ENCODE assay signal across 21 cellular contexts in the genomic region with DNA sequence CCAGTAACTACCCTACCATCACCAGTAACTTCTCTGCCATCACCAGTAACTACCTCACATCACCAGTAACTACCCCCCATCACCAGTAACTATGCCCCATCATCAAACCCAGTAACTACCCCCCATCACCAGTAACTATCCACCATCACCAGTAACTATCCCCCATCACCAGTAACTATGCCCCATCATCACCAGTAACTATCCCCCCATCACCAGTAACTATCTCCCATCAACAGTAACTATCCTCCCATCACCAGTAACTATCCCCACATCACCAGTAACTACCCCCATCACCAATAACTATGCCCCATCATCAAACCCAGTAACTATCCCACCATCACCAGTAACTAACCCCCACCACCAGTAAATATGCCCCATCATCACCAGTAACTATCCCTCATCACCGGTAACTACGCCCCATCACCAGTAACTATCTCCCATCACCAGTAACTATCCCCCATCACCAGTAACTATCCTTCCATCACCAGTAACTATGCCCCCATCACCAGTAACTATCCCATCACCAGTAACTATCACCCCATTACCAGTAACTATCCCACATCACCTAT. TPM values are rescaled to one million over a fixed set of nuclear protein-coding genes. Genes with fewer than 3 reads are reported as not detected.
DNase-seq lines count a peak whose midpoint lies in the region; ATAC-seq, FAIRE-seq and TF ChIP-seq lines count a peak whose summit lies in the region.
"Had no signal": no experiment of that assay in that cellular context is flagged by ENCODE, and none has a peak within 500 bp of the region (broad histone marks: within the 10 kb centered on the region; RNA-seq: fewer than 3 reads in every experiment).

No MANE protein-coding gene starts in this region.

- H3K9me2 ChIP-seq in Loucy (replicated peaks; ENCODE audit: low read depth, low read length): no peaks in the 10 kb centered on the region
- H3K9me2 ChIP-seq in SK-N-SH: no peaks in the 10 kb centered on the region

- TF ChIP-seq EP300 in SK-N-SH (IDR thresholded peaks at IDR 0.05; ENCODE audit: borderline replicate concordance in 1 of 2, low read depth in 1 of 2, low read length in 1 of 2) (no peak), HepG2 (IDR thresholded peaks at IDR 0.05; ENCODE audit: low read depth in 2 of 2, low read length in 2 of 2) (no peak), HepG2 (CRISPR knock-in tag; IDR thresholded peaks at IDR 0.05; ENCODE audit: borderline replicate concordance) (no peak)

- H2BK5ac ChIP-seq in neuronal stem cell (ENCODE audit: low read length): no peak overlapping the region

- in situ Hi-C loops in HepG2 (cut with HindIII; ENCODE audit: extremely low pct_ligation_motif_present, low pct_unique_long_range_greater_than_20kb): loop anchor here (25.0 kb wide), 1 partner anchor 1163 kb away; no protein-coding TSS in a partner anchor

- BruUV-seq in HepG2 (replicated peaks; lab: Mats Ljungman, UMichigan): no TSS peak

- H2BK12ac ChIP-seq in neuronal stem cell (ENCODE audit: low read length): no peak overlapping the region

- TF ChIP-seq POLR2A in HepG2 (IDR thresholded peaks at IDR 0.05; ENCODE audit: insufficient read depth in 1 of 2, low read depth in 2 of 2, low read length in 2 of 2): no peak

- H3K4ac ChIP-seq in neuronal stem cell (ENCODE audit: low read length): no peak overlapping the region

- no peaks in the 10 kb centered on the region for H3K36me3 ChIP-seq in Loucy (ENCODE audit: insufficient read depth, low read length)
- H3K36me3 ChIP-seq in neuronal stem cell (replicated peaks in 1 of 2; ENCODE audit: control insufficient read depth in 2 of 2, insufficient read depth in 2 of 2, low read length in 2 of 2): peaks cover 11 to 21% of the 10 kb centered on the region in 2 donors
- peaks cover 0 to 4% of the 10 kb centered on the region in 2 experiments for H3K36me3 ChIP-seq in SK-N-SH (replicated peaks in 1 of 2; ENCODE audit: control insufficient read depth in 1 of 2, insufficient read depth in 2 of 2, low read length in 1 of 2)
- H3K36me3 ChIP-seq in HepG2 (replicated peaks in 1 of 2; ENCODE audit: control insufficient read depth in 1 of 2, insufficient read depth in 2 of 2, low read length in 2 of 2): no peaks in the 10 kb centered on the region; a peak in 1 of 5 replicates
- H3K36me3 ChIP-seq: BE2C, breast epithelium, lower lobe of right lung, transverse colon had no signal

- no peak overlapping the region for H3K18ac ChIP-seq in neuronal stem cell (ENCODE audit: low read length)

- H3K79me2 ChIP-seq in Loucy (ENCODE audit: insufficient read depth, low read length) (peaks cover 20% of the 10 kb centered on the region; the same call in 1 of the 2 replicates), SK-N-SH (ENCODE audit: insufficient read depth) (peaks cover 56% of the 10 kb centered on the region), HepG2 (ENCODE audit: insufficient read depth, low read length) (peaks cover 14% of the 10 kb centered on the region)

- H2BK15ac ChIP-seq in neuronal stem cell (ENCODE audit: low read length): no peak overlapping the region

- POLR2A ChIA-PET in SK-N-SH (lab: Yijun Ruan, JAX) (no interaction called here), HepG2 (lab: Yijun Ruan, JAX) (no interaction called here)

- no CpG with 5 or more reads among the region's 2 CpGs for WGBS in neuronal stem cell (ENCODE audit: extremely low coverage in 2 of 2, insufficient read length in 2 of 2, insufficient replicate concordance in 1 of 2), 2 donors
- WGBS in SK-N-SH (ENCODE audit: low lambda C conversion rate): 98% methylated on average over 2 of the region's 2 CpGs
- WGBS in HepG2 (ENCODE audit: low lambda C conversion rate): 97% methylated on average over 2 of the region's 2 CpGs

- H4K8ac ChIP-seq in neuronal stem cell (ENCODE audit: low read depth, low read length): no peak overlapping the region

- H3K27ac ChIP-seq in coronary artery (no peak overlapping the region), neuronal stem cell (replicated peaks; ENCODE audit: low read length) (no peak overlapping the region), SK-N-SH (ENCODE audit: low read depth in 2 of 2, low read length in 1 of 2) (no peak overlapping the region), HepG2 (ENCODE audit: extremely low read length, insufficient read depth, low read length) (no peak overlapping the region)
- H3K27ac ChIP-seq: 22Rv1, dorsolateral prefrontal cortex, lower lobe of right lung, SK-N-MC, spleen, transverse colon had no signal

- H3K23ac ChIP-seq in neuronal stem cell (ENCODE audit: low read depth, low read length, poor library complexity): no peak overlapping the region

- peak overlapping the region; percentile 20 for H3K4me2 ChIP-seq in Loucy (ENCODE audit: low read depth, low read length, poor library complexity, severe bottlenecking)
- no peak overlapping the region for H3K4me2 ChIP-seq in neuronal stem cell (ENCODE audit: insufficient read depth, low read length, poor library complexity, severe bottlenecking)
- no peak overlapping the region for H3K4me2 ChIP-seq in SK-N-SH
- no peak overlapping the region for H3K4me2 ChIP-seq in HepG2 (ENCODE audit: low read depth, low read length)

- intact Hi-C loops in HepG2 (cut with micrococcal nuclease; ENCODE audit: unreplicated experiment): loop anchor here (5.0 kb wide), 1 partner anchor 57 kb away; a partner anchor contains a TSS

- H2AFZ ChIP-seq in Loucy (ENCODE audit: low read length) (no peak overlapping the region), neuronal stem cell (ENCODE audit: low read length) (no peak overlapping the region), SK-N-SH (ENCODE audit: low read depth) (no peak overlapping the region), HepG2 (ENCODE audit: low read length) (no peak overlapping the region)

- H3K27me3 ChIP-seq in Loucy (ENCODE audit: insufficient read depth, low read length, poor library complexity, severe bottlenecking): no peaks in the 10 kb centered on the region
- no peaks in the 10 kb centered on the region for H3K27me3 ChIP-seq in neuronal stem cell (ENCODE audit: control insufficient read depth in 3 of 3, insufficient read depth in 3 of 3, low read depth in 1 of 3, low read length in 3 of 3)
- H3K27me3 ChIP-seq in SK-N-SH (ENCODE audit: insufficient read depth): no peaks in the 10 kb centered on the region; the same call in 1 of the 2 replicates
- H3K27me3 ChIP-seq in HepG2 (ENCODE audit: control insufficient read depth in 1 of 2, insufficient read depth in 2 of 2, low read length in 2 of 2): no peaks in the 10 kb centered on the region; a peak in 1 of 5 replicates
- H3K27me3 ChIP-seq: BE2C, breast epithelium, dorsolateral prefrontal cortex, spleen, transverse colon had no signal

- H3K9me3 ChIP-seq in Loucy (ENCODE audit: insufficient read depth, low read depth, low read length) (no peaks in the 10 kb centered on the region), neuronal stem cell (replicated peaks in 1 of 2; ENCODE audit: control insufficient read depth in 2 of 2, insufficient read depth in 1 of 2, low read depth in 1 of 2, low read length in 2 of 2) (peaks cover 21 to 24% of the 10 kb centered on the region in 2 donors), SK-N-SH (no peaks in the 10 kb centered on the region), HepG2 (ENCODE audit: low read length) (no peaks in the 10 kb centered on the region)
- H3K9me3 ChIP-seq: BE2C, lower lobe of right lung, transverse colon had no signal

- no peak overlapping the region for H3K9ac ChIP-seq in Loucy (ENCODE audit: low read depth, low read length, poor library complexity, severe bottlenecking)
- H3K9ac ChIP-seq in neuronal stem cell (ENCODE audit: low read depth, low read length, poor library complexity): peak overlapping the region; percentile 0
- H3K9ac ChIP-seq in SK-N-SH: no peak overlapping the region
- H3K9ac ChIP-seq in HepG2 (ENCODE audit: insufficient read depth, low read depth, low read length): no peak overlapping the region

- no peak overlapping the region for H2BK120ac ChIP-seq in neuronal stem cell (ENCODE audit: low read depth, low read length)

- TF ChIP-seq CTCF in Loucy (conservative IDR thresholded peaks at IDR 0.05; ENCODE audit: low read length) (no peak), coronary artery (IDR thresholded peaks at IDR 0.05) (no peak), SK-N-SH (IDR thresholded peaks at IDR 0.05) (no peak), HepG2 (CRISPR knock-in tag; IDR thresholded peaks at IDR 0.05) (no peak)

- H4K20me1 ChIP-seq in Loucy (ENCODE audit: insufficient read depth, low read length, poor library complexity, severe bottlenecking) (no peaks in the 10 kb centered on the region), SK-N-SH (ENCODE audit: insufficient read depth) (0 out of 2 replicates have a peak, but pooled peaks cover 3% of the 10 kb centered on the region), HepG2 (ENCODE audit: insufficient read depth, low read length) (no peaks in the 10 kb centered on the region)

- DNase-seq in activated CD4-positive, CD25-positive, alpha-beta regulatory T cell treated with anti-CD3 and anti-CD28 coated beads, Interleukin-2, amount 50 U/mL, for 72 hours: peak; percentile 20
- DNase-seq in activated CD4-positive, CD25-positive, alpha-beta regulatory T cell (lab: John Stamatoyannopoulos, UW): no peak
- peak; percentile 49 for DNase-seq in coronary artery (ENCODE audit: low spot score)
- no peak for DNase-seq in neuronal stem cell (ENCODE audit: low spot score)
- no peak for DNase-seq in SK-N-SH
- no peak for DNase-seq in RCC 7860 (ENCODE audit: low spot score)
- DNase-seq in HepG2 (ENCODE audit: low spot score): no peak
- DNase-seq: activated naive CD8-positive, alpha-beta T cell treated with anti-CD3 and anti-CD28 coated beads for 36 hours; BE2C; DMS79; NCI-H1417; NCI-H82; stimulated activated naive CD4-positive, alpha-beta T cell treated with Interleukin-2 at 50 U/mL for 16 hours; transverse colon had no signal

- CTCF ChIA-PET in SK-N-SH (lab: Yijun Ruan, JAX): no interaction called here
- CTCF ChIA-PET in HepG2 (lab: Yijun Ruan, JAX; ENCODE audit: low intra/inter-chr PET ratio, low total read pairs): no interaction called here

- H3F3A ChIP-seq in Loucy (ENCODE audit: low read depth): no peaks in the 10 kb centered on the region
- peaks cover 5% of the 10 kb centered on the region for H3F3A ChIP-seq in SK-N-SH (replicated peaks; ENCODE audit: insufficient read depth)

- no peak for ATAC-seq in HepG2
- ATAC-seq: lower lobe of right lung had no signal

- H2AK5ac ChIP-seq in neuronal stem cell (ENCODE audit: low read depth, low read length): no peak overlapping the region

- no peak overlapping the region for H4K91ac ChIP-seq in neuronal stem cell (ENCODE audit: low read depth, low read length, poor library complexity)

- H3K14ac ChIP-seq in neuronal stem cell (ENCODE audit: low read length): no peak overlapping the region

- H3K4me1 ChIP-seq in Loucy (ENCODE audit: insufficient read depth, low read length, poor library complexity, severe bottlenecking): peaks cover 4% of the 10 kb centered on the region
- H3K4me1 ChIP-seq in neuronal stem cell (ENCODE audit: control insufficient read depth in 2 of 2, insufficient read depth in 1 of 2, low read depth in 1 of 2, low read length in 2 of 2): no peaks in the 10 kb centered on the region
- H3K4me1 ChIP-seq in SK-N-SH (ENCODE audit: control insufficient read depth in 1 of 2, insufficient read depth in 2 of 2, low read depth in 1 of 2, low read length in 1 of 2): peaks cover 0 to 9% of the 10 kb centered on the region in 2 experiments; a peak in 1 of 4 replicates
- peaks cover 12% of the 10 kb centered on the region for H3K4me1 ChIP-seq in HepG2 (ENCODE audit: insufficient read depth, low read length)
- H3K4me1 ChIP-seq: BE2C, breast epithelium had no signal

- H3K4me3 ChIP-seq in Loucy (ENCODE audit: low read length, poor library complexity, severe bottlenecking) (no peak overlapping the region), coronary artery (no peak overlapping the region), neuronal stem cell (ENCODE audit: low read length in 2 of 2) (peak overlapping the region in 1 of 2 donors; percentile 52), SK-N-SH (ENCODE audit: low read depth in 2 of 2, low read length in 1 of 2) (no peak overlapping the region), HepG2 (replicated peaks in 1 of 3; ENCODE audit: insufficient read depth in 1 of 3, low read depth in 2 of 3, low read length in 3 of 3) (no peak overlapping the region)
- H3K4me3 ChIP-seq: breast epithelium, dorsolateral prefrontal cortex, lower lobe of right lung, SK-N-MC, spleen, transverse colon had no signal

- TF ChIP-seq RAD21 in SK-N-SH (IDR thresholded peaks at IDR 0.05; ENCODE audit: low read length): no peak
- TF ChIP-seq RAD21 in HepG2 (CRISPR knock-in tag; IDR thresholded peaks at IDR 0.05): no peak

- FAIRE-seq in RCC 7860 (lab: Jason Lieb, UNC) (no peak), HepG2 (lab: Jason Lieb, UNC) (no peak)

- peaks cover 22% of the 10 kb centered on the region for H3K79me1 ChIP-seq in neuronal stem cell (ENCODE audit: low read depth, low read length)

RNA-seq across cellular contexts. Expression of a gene that starts 3.0 kb away (rescaled TPM):
- 52.5 TPM for polyA plus RNA-seq in neuronal stem cell (2013, experiment 1 of 2)
- 51.6 TPM for polyA plus RNA-seq in neuronal stem cell (2013, experiment 2 of 2)
- polyA plus RNA-seq in SK-N-SH (2012; rRNA removed) (34.7 and 37.7 TPM in 2 replicates), HepG2 (2011; rRNA removed) (16.3 and 16.4 TPM in 2 replicates)
- 18.0 and 22.9 TPM in 2 replicates for polyA plus RNA-seq in SK-N-SH (2012; cell fraction: cytosol; rRNA removed)
- polyA plus RNA-seq in SK-N-SH (2012; cell fraction: nucleus; rRNA removed): 47.0 and 65.2 TPM in 2 replicates
- 5.6 and 6.3 TPM in 2 replicates for total RNA-seq in HepG2 (2016; rRNA removed; fragmentation: Illumina TruSeq; extraction: Trizol)
- 1.3 and 1.9 TPM in 2 replicates for total RNA-seq in HepG2 (2016; cell fraction: cytosol; rRNA removed; fragmentation: Illumina TruSeq; extraction: Trizol; ENCODE audit: low read depth)
- 5.5 and 6.1 TPM in 2 replicates for total RNA-seq in HepG2 (2016; cell fraction: insoluble cytoplasmic fraction; rRNA removed; fragmentation: Illumina TruSeq; extraction: Trizol)
- total RNA-seq in HepG2 (2016; cell fraction: membrane; rRNA removed; fragmentation: Illumina TruSeq; extraction: Trizol): 2.5 and 2.6 TPM in 2 replicates
- 4.9 and 6.4 TPM in 2 replicates for total RNA-seq in HepG2 (2016; cell fraction: nucleus; rRNA removed; fragmentation: Illumina TruSeq; extraction: Trizol)
- polyA plus RNA-seq in HepG2 (2011; cell fraction: cytosol; rRNA removed): 10.6 and 17.6 TPM in 2 replicates
- polyA plus RNA-seq in HepG2 (2011; cell fraction: nucleus; rRNA removed): 20.1 and 27.5 TPM in 2 replicates
- polyA plus RNA-seq in HepG2 (2012): 11.5 and 12.3 TPM in 2 replicates
- 1.6 and 2.0 TPM in 2 replicates for polyA plus RNA-seq in HepG2 (2016; cell fraction: cytosol; fragmentation: Illumina TruSeq; extraction: Trizol; ENCODE audit: low read depth)
- 10.7 and 11.3 TPM in 2 replicates for polyA plus RNA-seq in HepG2 (2016; cell fraction: insoluble cytoplasmic fraction; fragmentation: Illumina TruSeq; extraction: Trizol; ENCODE audit: low read depth)
- 2.3 and 2.4 TPM in 2 replicates for polyA plus RNA-seq in HepG2 (2016; cell fraction: membrane; fragmentation: Illumina TruSeq; extraction: Trizol; ENCODE audit: low read depth)
- 11.5 and 12.7 TPM in 2 replicates for polyA plus RNA-seq in HepG2 (2016; cell fraction: nucleus; fragmentation: Illumina TruSeq; extraction: Trizol; ENCODE audit: insufficient read depth, low read depth)
- polyA minus RNA-seq in HepG2 (2011; rRNA and poly(A)+ RNA removed; ENCODE audit: low replicate concordance): 9.3 and 19.0 TPM in 2 replicates
- 10.4 and 11.7 TPM in 2 replicates for polyA minus RNA-seq in HepG2 (2011; cell fraction: cytosol; rRNA and poly(A)+ RNA removed)
- 8.6 and 12.7 TPM in 2 replicates for polyA minus RNA-seq in HepG2 (2011; cell fraction: nucleus; rRNA and poly(A)+ RNA removed)

RNA-seq across cellular contexts. Expression of a gene that starts 57.8 kb away (rescaled TPM):
- polyA plus RNA-seq in neuronal stem cell (2013, experiment 1 of 2): 415 TPM
- 410 TPM for polyA plus RNA-seq in neuronal stem cell (2013, experiment 2 of 2)
- polyA plus RNA-seq in SK-N-SH (2012; rRNA removed) (819 and 981 TPM in 2 replicates), HepG2 (2011; rRNA removed) (581 and 646 TPM in 2 replicates)
- polyA plus RNA-seq in SK-N-SH (2012; cell fraction: cytosol; rRNA removed): 485 and 755 TPM in 2 replicates
- polyA plus RNA-seq in SK-N-SH (2012; cell fraction: nucleus; rRNA removed): 272 and 356 TPM in 2 replicates
- total RNA-seq in HepG2 (2016; rRNA removed; fragmentation: Illumina TruSeq; extraction: Trizol): 138 and 149 TPM in 2 replicates
- 172 and 192 TPM in 2 replicates for total RNA-seq in HepG2 (2016; cell fraction: cytosol; rRNA removed; fragmentation: Illumina TruSeq; extraction: Trizol; ENCODE audit: low read depth)
- total RNA-seq in HepG2 (2016; cell fraction: insoluble cytoplasmic fraction; rRNA removed; fragmentation: Illumina TruSeq; extraction: Trizol): 133 and 147 TPM in 2 replicates
- 398 and 417 TPM in 2 replicates for total RNA-seq in HepG2 (2016; cell fraction: membrane; rRNA removed; fragmentation: Illumina TruSeq; extraction: Trizol)
- total RNA-seq in HepG2 (2016; cell fraction: nucleus; rRNA removed; fragmentation: Illumina TruSeq; extraction: Trizol): 70.1 and 77.0 TPM in 2 replicates
- 843 and 1,123 TPM in 2 replicates for polyA plus RNA-seq in HepG2 (2011; cell fraction: cytosol; rRNA removed)
- polyA plus RNA-seq in HepG2 (2011; cell fraction: nucleus; rRNA removed): 370 and 374 TPM in 2 replicates
- 420 and 577 TPM in 2 replicates for polyA plus RNA-seq in HepG2 (2012)
- polyA plus RNA-seq in HepG2 (2016; cell fraction: cytosol; fragmentation: Illumina TruSeq; extraction: Trizol; ENCODE audit: low read depth): 585 and 646 TPM in 2 replicates
- polyA plus RNA-seq in HepG2 (2016; cell fraction: insoluble cytoplasmic fraction; fragmentation: Illumina TruSeq; extraction: Trizol; ENCODE audit: low read depth): 347 and 418 TPM in 2 replicates
- 997 and 1,138 TPM in 2 replicates for polyA plus RNA-seq in HepG2 (2016; cell fraction: membrane; fragmentation: Illumina TruSeq; extraction: Trizol; ENCODE audit: low read depth)
- 257 and 286 TPM in 2 replicates for polyA plus RNA-seq in HepG2 (2016; cell fraction: nucleus; fragmentation: Illumina TruSeq; extraction: Trizol; ENCODE audit: insufficient read depth, low read depth)
- polyA minus RNA-seq in HepG2 (2011; rRNA and poly(A)+ RNA removed; ENCODE audit: low replicate concordance): 353 and 783 TPM in 2 replicates
- 413 and 414 TPM in 2 replicates for polyA minus RNA-seq in HepG2 (2011; cell fraction: cytosol; rRNA and poly(A)+ RNA removed)
- 151 and 162 TPM in 2 replicates for polyA minus RNA-seq in HepG2 (2011; cell fraction: nucleus; rRNA and poly(A)+ RNA removed)

Comparison
In these comparisons a context has a peak if more than half of its experiments do, and no peak if none do; other contexts are left out.
1. DNase-seq: peak in activated CD4-positive, CD25-positive, alpha-beta regulatory T cell treated with anti-CD3 and anti-CD28 coated beads, Interleukin-2, amount 50 U/mL, for 72 hours (single experiment) and coronary artery (single experiment); none in activated CD4-positive, CD25-positive, alpha-beta regulatory T cell (0 of 4), neuronal stem cell (single experiment), SK-N-SH (single experiment), RCC 7860 (single experiment) and HepG2 (single experiment).